Comparison of ENCODE assay signal across 8 cellular contexts in genomic region chr19:5987077-5987818, GRCh38. TPM values are rescaled to one million over a fixed set of nuclear protein-coding genes. Genes with fewer than 3 reads are reported as not detected.
A peak's percentile ranks its signal among the peaks of the same experiment; 100 is the strongest.
DNase-seq lines count a peak whose midpoint lies in the region; ATAC-seq and TF ChIP-seq lines count a peak whose summit lies in the region.

No MANE protein-coding gene starts in this region.

- intact Hi-C loops in gastrocnemius medialis (cut with DNase I; ENCODE audit: low total_unique reads), result loop anchor here (1.0 to 5.0 kb wide), 2 partner anchors 35 to 140 kb away; no protein-coding TSS in a partner anchor

- H3K4me1 ChIP-seq in gastrocnemius medialis, result peaks cover 3 to 8% of the 10 kb centered on the region in 2 donors

- peak; percentile 94 for TF ChIP-seq CTCF in GM12864 (IDR thresholded peaks at IDR 0.05; ENCODE audit: low read depth, low read length, missing control alignments)
- TF ChIP-seq CTCF in astrocyte of the cerebellum (IDR thresholded peaks at IDR 0.05; ENCODE audit: low read depth, low read length, missing control alignments), result peak; percentile 95
- TF ChIP-seq CTCF in gastrocnemius medialis (IDR thresholded peaks at IDR 0.05 in 4 of 5, conservative IDR thresholded peaks at IDR 0.05 in 1 of 5), result peak; percentile 72 to 98 (median 87)

- no peaks in the 10 kb centered on the region for H3K9me3 ChIP-seq in gastrocnemius medialis

- no peaks in the 10 kb centered on the region for H3K27me3 ChIP-seq in gastrocnemius medialis

- in situ Hi-C loops in astrocyte of the cerebellum (cut with HindIII; ENCODE audit: low sequenced_read_pairs), result no loop called here
- in situ Hi-C loops in gastrocnemius medialis (cut with MboI; ENCODE audit: low sequenced_read_pairs in 4 of 4), result loop anchor here in 1 of 4 donors (5.0 kb wide), 1 partner anchor 35 kb away; no protein-coding TSS in a partner anchor

- DNase-seq in GM12864 (ENCODE audit: low read depth), result peak; percentile 27
- DNase-seq in NCI-H1694 treated with DMSO at 0.1 percent for 48 hours (lab: John Stamatoyannopoulos, UW), result peak; percentile 76
- peak; percentile 45 for DNase-seq in T-helper 22 cell (ENCODE audit: low read depth)
- peak; percentile 79 for DNase-seq in astrocyte of the cerebellum (ENCODE audit: low read depth)
- DNase-seq in hypothalamus (lab: John Stamatoyannopoulos, UW), result peak in 46 of 51 donors; percentile 7 to 80 (median 48)
- peak; percentile 49 to 64 for DNase-seq in gastrocnemius medialis

- H3K4me3 ChIP-seq in GM12864 (ENCODE audit: low read depth, low read length), result peak overlapping the region; percentile 37
- peak overlapping the region; percentile 19 for H3K4me3 ChIP-seq in astrocyte of the cerebellum (ENCODE audit: low read depth, low read length)
- peak overlapping the region; percentile 31 to 48 (median 44) for H3K4me3 ChIP-seq in gastrocnemius medialis

- H3K36me3 ChIP-seq in gastrocnemius medialis, result no peaks in the 10 kb centered on the region

- no peak overlapping the region for H3K27ac ChIP-seq in gastrocnemius medialis

- TF ChIP-seq POLR2A in gastrocnemius medialis (IDR thresholded peaks at IDR 0.05) (no peak), GM18505 (IDR thresholded peaks at IDR 0.05; ENCODE audit: borderline replicate concordance, extremely low read depth, insufficient read depth, insufficient read length) (no peak)

- ATAC-seq in gastrocnemius medialis (peak; percentile 77 to 85), GM18505 (IDR thresholded peaks at IDR 0.05; ENCODE audit: unreplicated experiment) (no peak), HG03521 (IDR thresholded peaks at IDR 0.05; ENCODE audit: unreplicated experiment) (no peak)

RNA-seq across cellular contexts. Expression of gene RANBP3, which starts 9.3 kb away (rescaled TPM):
- 10 to 100 TPM; 37.4 to 74.3 (median 61.3) TPM for total RNA-seq in gastrocnemius medialis

Comparison
In these comparisons a context has a peak if more than half of its experiments do, and no peak if none do; other contexts are left out.
1. DNase-seq: peak in every context shown above with its lines; median percentile 79 in astrocyte of the cerebellum; 76 in NCI-H1694 treated with DMSO at 0.1 percent for 48 hours; 56 in gastrocnemius medialis; 48 in hypothalamus; 45 in T-helper 22 cell; 27 in GM12864.
2. ATAC-seq: peak in gastrocnemius medialis (2 of 2); none in GM18505 (single experiment) and HG03521 (single experiment).
3. Peak in every context shown above with its lines, with median percentiles within 50 percentile points of each other: H3K4me3 ChIP-seq and CTCF ChIP-seq.